In the genomic region with DNA sequence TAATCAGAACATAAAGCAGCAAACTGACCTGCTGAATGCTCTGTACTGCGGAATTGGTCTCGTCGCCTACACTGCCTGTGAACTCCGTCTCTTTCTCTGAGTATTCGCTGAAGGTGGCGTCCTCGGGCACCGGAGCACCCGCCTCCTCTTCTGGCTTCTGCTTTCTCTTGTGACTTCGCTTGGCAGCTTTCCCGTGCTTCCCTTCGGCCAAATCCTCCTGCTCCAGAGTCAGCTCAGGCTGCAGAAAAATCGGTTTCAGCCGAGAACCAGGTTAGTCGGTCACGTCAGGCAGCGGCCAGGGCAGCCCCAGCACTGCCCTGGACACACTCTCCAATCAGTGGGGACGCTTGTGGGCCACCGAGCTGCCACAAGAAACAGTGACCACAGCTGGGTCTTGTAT, we compare ENCODE assay signal across 14 cellular contexts. TPM values are rescaled to one million over a fixed set of nuclear protein-coding genes. Genes with fewer than 3 reads are reported as not detected.
DNase-seq lines count a peak whose midpoint lies in the region; ATAC-seq and TF ChIP-seq lines count a peak whose summit lies in the region.
"Had no signal": no experiment of that assay in that cellular context is flagged by ENCODE, and none has a peak within 500 bp of the region (broad histone marks: within the 10 kb centered on the region; RNA-seq: fewer than 3 reads in every experiment).

No MANE protein-coding gene starts in this region.

- H3K36me3 Mint-ChIP-seq in WTC11: peaks cover 22% of the 10 kb centered on the region
- peaks cover 10% of the 10 kb centered on the region for H3K36me3 Mint-ChIP-seq in endothelial cell (ENCODE audit: low read depth, unreplicated experiment)
- H3K36me3 Mint-ChIP-seq in effector memory CD8-positive, alpha-beta T cell (ENCODE audit: insufficient read depth): peaks cover 27% of the 10 kb centered on the region

- DNase-seq in WTC11 (ENCODE audit: low spot score) (no peak), left cardiac atrium (peak; percentile 70), retinal pigment epithelial cell (ENCODE audit: low read depth) (peak; percentile 34), endothelial cell (ENCODE audit: low spot score) (no peak)
- no peak for DNase-seq in effector memory CD8-positive, alpha-beta T cell
- no peak for DNase-seq in effector memory CD4-positive, alpha-beta T cell
- DNase-seq: activated B cell treated with CpG ODN at 0.5 μM for 24 hours; naive thymus-derived CD8-positive, alpha-beta T cell had no signal

- no peaks in the 10 kb centered on the region for H3K27me3 ChIP-seq in BLaER1
- no peaks in the 10 kb centered on the region for H3K27me3 ChIP-seq in effector memory CD4-positive, alpha-beta T cell (replicated peaks; ENCODE audit: control insufficient read depth, insufficient read depth, low read length, poor library complexity, severe bottlenecking)

- H3K4me3 ChIP-seq in BLaER1 (no peak overlapping the region), retinal pigment epithelial cell (ENCODE audit: low read length) (no peak overlapping the region)
- no peak overlapping the region for H3K4me3 ChIP-seq in effector memory CD4-positive, alpha-beta T cell (ENCODE audit: insufficient read depth, low read depth, low read length, poor library complexity, severe bottlenecking)

- no peaks in the 10 kb centered on the region for H3K9me3 ChIP-seq in BLaER1
- H3K9me3 ChIP-seq in effector memory CD4-positive, alpha-beta T cell (ENCODE audit: control insufficient read depth, low read length): no peaks in the 10 kb centered on the region

- ATAC-seq in WTC11 (no peak), left cardiac atrium (peak; percentile 65 to 81), GM19351 (IDR thresholded peaks at IDR 0.05; ENCODE audit: unreplicated experiment) (no peak)
- ATAC-seq in effector memory CD8-positive, alpha-beta T cell (replicated peaks): no peak
- ATAC-seq: naive thymus-derived CD8-positive, alpha-beta T cell; Panc1 had no signal

- intact Hi-C loops in left cardiac atrium (cut with DNase I): no loop called here

- peak overlapping the region; percentile 71 for H3K4me2 ChIP-seq in BLaER1

- H3K9me3 Mint-ChIP-seq in WTC11 (peaks cover 15% of the 10 kb centered on the region), endothelial cell (ENCODE audit: unreplicated experiment) (no peaks in the 10 kb centered on the region)
- H3K9me3 Mint-ChIP-seq in effector memory CD8-positive, alpha-beta T cell: peaks cover 7 to 10% of the 10 kb centered on the region in 2 donors
- H3K9me3 Mint-ChIP-seq: activated B cell treated with CpG ODN at 0.5 μM for 24 hours had no signal

- H4K20me1 ChIP-seq in BLaER1: no peaks in the 10 kb centered on the region

- no peaks in the 10 kb centered on the region for H3K27me3 Mint-ChIP-seq in WTC11 (ENCODE audit: low read depth)
- H3K27me3 Mint-ChIP-seq in endothelial cell (ENCODE audit: unreplicated experiment): peaks cover 4% of the 10 kb centered on the region
- no peaks in the 10 kb centered on the region for H3K27me3 Mint-ChIP-seq in effector memory CD8-positive, alpha-beta T cell
- H3K27me3 Mint-ChIP-seq: activated B cell treated with CpG ODN at 0.5 μM for 24 hours; central memory CD8-positive, alpha-beta T cell; naive thymus-derived CD8-positive, alpha-beta T cell; type B pancreatic cell had no signal

- CTCF ChIA-PET in WTC11 (lab: Charles Lee): interaction anchor here (0.8 to 3.7 kb wide), 2 partner anchors 16 to 190 kb away, joined by 3 to 14 read pairs; no protein-coding TSS in a partner anchor

- H3K4me1 ChIP-seq in BLaER1: peaks cover 41% of the 10 kb centered on the region
- no peaks in the 10 kb centered on the region for H3K4me1 ChIP-seq in effector memory CD4-positive, alpha-beta T cell (ENCODE audit: control insufficient read depth, insufficient read depth, low read length, poor library complexity, severe bottlenecking)

- POLR2A ChIA-PET in WTC11 (lab: Charles Lee): no interaction called here

- 0 out of 2 replicates have a peak overlapping the region, but pooled peaks have one; percentile 17 for H3K9ac ChIP-seq in BLaER1

- peak overlapping the region; percentile 57 for H3K27ac ChIP-seq in BLaER1
- no peak overlapping the region for H3K27ac ChIP-seq in effector memory CD4-positive, alpha-beta T cell (ENCODE audit: insufficient read depth, low read length, poor library complexity, severe bottlenecking)

- H3K4me1 Mint-ChIP-seq in WTC11 (no peaks in the 10 kb centered on the region), endothelial cell (ENCODE audit: unreplicated experiment) (no peaks in the 10 kb centered on the region)
- H3K4me1 Mint-ChIP-seq in effector memory CD8-positive, alpha-beta T cell (ENCODE audit: low read depth in 2 of 2): peaks cover 1 to 5% of the 10 kb centered on the region in 2 donors
- H3K4me1 Mint-ChIP-seq: activated B cell treated with CpG ODN at 0.5 μM for 24 hours had no signal

- peaks cover 38% of the 10 kb centered on the region for H3K36me3 ChIP-seq in BLaER1
- H3K36me3 ChIP-seq in effector memory CD4-positive, alpha-beta T cell (ENCODE audit: control insufficient read depth, insufficient read depth, low read length): peaks cover 33% of the 10 kb centered on the region

- H3K27ac Mint-ChIP-seq in WTC11 (peak overlapping the region; percentile 45; the same call in 1 of the 2 replicates), endothelial cell (ENCODE audit: unreplicated experiment) (no peak overlapping the region)
- no peak overlapping the region for H3K27ac Mint-ChIP-seq in effector memory CD8-positive, alpha-beta T cell
- H3K27ac Mint-ChIP-seq: activated B cell treated with CpG ODN at 0.5 μM for 24 hours; activated T-helper 1 cell treated with anti-CD3 and anti-CD28 coated beads, Interleukin-12 subunit alpha, Interleukin-12 subunit beta, Interleukin-2, Interleukin-4 antibody, amounts not matched to agents 30 ng/mL and 10 ng/mL and 1 ng/mL, durations not matched to agents 14 hours and 24 hours and 36 hours; naive thymus-derived CD8-positive, alpha-beta T cell; type B pancreatic cell had no signal

- no peak overlapping the region for H3K4me3 Mint-ChIP-seq in WTC11
- no peak overlapping the region for H3K4me3 Mint-ChIP-seq in endothelial cell (ENCODE audit: unreplicated experiment)
- H3K4me3 Mint-ChIP-seq in effector memory CD8-positive, alpha-beta T cell: no peak overlapping the region
- H3K4me3 Mint-ChIP-seq: activated B cell treated with CpG ODN at 0.5 μM for 24 hours; activated T-helper 1 cell treated with anti-CD3 and anti-CD28 coated beads, Interleukin-12 subunit alpha, Interleukin-12 subunit beta, Interleukin-2, Interleukin-4 antibody, amounts not matched to agents 30 ng/mL and 10 ng/mL and 1 ng/mL, durations not matched to agents 14 hours and 24 hours and 36 hours; central memory CD8-positive, alpha-beta T cell; naive thymus-derived CD8-positive, alpha-beta T cell; type B pancreatic cell had no signal

- no peak for TF ChIP-seq CTCF in WTC11 (IDR thresholded peaks at IDR 0.05)
- no peak for TF ChIP-seq CTCF in retinal pigment epithelial cell (conservative IDR thresholded peaks at IDR 0.05; ENCODE audit: low read depth, low read length)
- no peak for TF ChIP-seq CTCF in endothelial cell (IDR thresholded peaks at IDR 0.05; ENCODE audit: unreplicated experiment)

TF ChIP-seq in WTC11, 78 proteins besides CTCF, POLR2A, EP300 and RAD21 (continues in another document):
- TF ChIP-seq, protein P1, sequence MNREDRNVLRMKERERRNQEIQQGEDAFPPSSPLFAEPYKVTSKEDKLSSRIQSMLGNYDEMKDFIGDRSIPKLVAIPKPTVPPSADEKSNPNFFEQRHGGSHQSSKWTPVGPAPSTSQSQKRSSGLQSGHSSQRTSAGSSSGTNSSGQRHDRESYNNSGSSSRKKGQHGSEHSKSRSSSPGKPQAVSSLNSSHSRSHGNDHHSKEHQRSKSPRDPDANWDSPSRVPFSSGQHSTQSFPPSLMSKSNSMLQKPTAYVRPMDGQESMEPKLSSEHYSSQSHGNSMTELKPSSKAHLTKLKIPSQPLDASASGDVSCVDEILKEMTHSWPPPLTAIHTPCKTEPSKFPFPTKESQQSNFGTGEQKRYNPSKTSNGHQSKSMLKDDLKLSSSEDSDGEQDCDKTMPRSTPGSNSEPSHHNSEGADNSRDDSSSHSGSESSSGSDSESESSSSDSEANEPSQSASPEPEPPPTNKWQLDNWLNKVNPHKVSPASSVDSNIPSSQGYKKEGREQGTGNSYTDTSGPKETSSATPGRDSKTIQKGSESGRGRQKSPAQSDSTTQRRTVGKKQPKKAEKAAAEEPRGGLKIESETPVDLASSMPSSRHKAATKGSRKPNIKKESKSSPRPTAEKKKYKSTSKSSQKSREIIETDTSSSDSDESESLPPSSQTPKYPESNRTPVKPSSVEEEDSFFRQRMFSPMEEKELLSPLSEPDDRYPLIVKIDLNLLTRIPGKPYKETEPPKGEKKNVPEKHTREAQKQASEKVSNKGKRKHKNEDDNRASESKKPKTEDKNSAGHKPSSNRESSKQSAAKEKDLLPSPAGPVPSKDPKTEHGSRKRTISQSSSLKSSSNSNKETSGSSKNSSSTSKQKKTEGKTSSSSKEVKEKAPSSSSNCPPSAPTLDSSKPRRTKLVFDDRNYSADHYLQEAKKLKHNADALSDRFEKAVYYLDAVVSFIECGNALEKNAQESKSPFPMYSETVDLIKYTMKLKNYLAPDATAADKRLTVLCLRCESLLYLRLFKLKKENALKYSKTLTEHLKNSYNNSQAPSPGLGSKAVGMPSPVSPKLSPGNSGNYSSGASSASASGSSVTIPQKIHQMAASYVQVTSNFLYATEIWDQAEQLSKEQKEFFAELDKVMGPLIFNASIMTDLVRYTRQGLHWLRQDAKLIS (CRISPR knock-in tag; IDR thresholded peaks at IDR 0.05; ENCODE audit: borderline replicate concordance): no peak
- TF ChIP-seq, protein P2, sequence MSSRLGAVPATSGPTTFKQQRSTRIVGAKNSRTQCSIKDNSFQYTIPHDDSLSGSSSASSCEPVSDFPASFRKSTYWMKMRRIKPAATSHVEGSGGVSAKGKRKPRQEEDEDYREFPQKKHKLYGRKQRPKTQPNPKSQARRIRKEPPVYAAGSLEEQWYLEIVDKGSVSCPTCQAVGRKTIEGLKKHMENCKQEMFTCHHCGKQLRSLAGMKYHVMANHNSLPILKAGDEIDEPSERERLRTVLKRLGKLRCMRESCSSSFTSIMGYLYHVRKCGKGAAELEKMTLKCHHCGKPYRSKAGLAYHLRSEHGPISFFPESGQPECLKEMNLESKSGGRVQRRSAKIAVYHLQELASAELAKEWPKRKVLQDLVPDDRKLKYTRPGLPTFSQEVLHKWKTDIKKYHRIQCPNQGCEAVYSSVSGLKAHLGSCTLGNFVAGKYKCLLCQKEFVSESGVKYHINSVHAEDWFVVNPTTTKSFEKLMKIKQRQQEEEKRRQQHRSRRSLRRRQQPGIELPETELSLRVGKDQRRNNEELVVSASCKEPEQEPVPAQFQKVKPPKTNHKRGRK (CRISPR knock-in tag; IDR thresholded peaks at IDR 0.05; ENCODE audit: borderline replicate concordance): no peak
- TF ChIP-seq EMX1 (CRISPR knock-in tag; IDR thresholded peaks at IDR 0.05): no peak

RNA-seq across cellular contexts. Expression of gene RIPK4, which starts 35.8 kb away (rescaled TPM):
- total RNA-seq in WTC11 (2021) (13.7 to 20.1 TPM (median 14.0 TPM) in 3 replicates), left cardiac atrium (1 to 10 TPM; 2.7 to 3.0 TPM), endothelial cell (ENCODE audit: unreplicated experiment) (9.6 TPM)
- total RNA-seq: activated T-helper 1 cell treated with anti-CD3 and anti-CD28 coated beads, Interleukin-12 subunit alpha, Interleukin-12 subunit beta, Interleukin-2, Interleukin-4 antibody, amounts not matched to agents 30 ng/mL and 10 ng/mL and 1 ng/mL, durations not matched to agents 14 hours and 24 hours and 36 hours had no signal

Comparison
In these comparisons a context has a peak if more than half of its experiments do, and no peak if none do; other contexts are left out.
1. ATAC-seq: peak in left cardiac atrium (2 of 2); none in WTC11 (single experiment), effector memory CD8-positive, alpha-beta T cell (single experiment) and GM19351 (single experiment).
2. DNase-seq: peak in left cardiac atrium (single experiment) and retinal pigment epithelial cell (single experiment); none in WTC11 (single experiment), endothelial cell (single experiment), effector memory CD8-positive, alpha-beta T cell (0 of 3) and effector memory CD4-positive, alpha-beta T cell (0 of 3).